ENCODE assay signal across 18 cellular contexts in the genomic region with DNA sequence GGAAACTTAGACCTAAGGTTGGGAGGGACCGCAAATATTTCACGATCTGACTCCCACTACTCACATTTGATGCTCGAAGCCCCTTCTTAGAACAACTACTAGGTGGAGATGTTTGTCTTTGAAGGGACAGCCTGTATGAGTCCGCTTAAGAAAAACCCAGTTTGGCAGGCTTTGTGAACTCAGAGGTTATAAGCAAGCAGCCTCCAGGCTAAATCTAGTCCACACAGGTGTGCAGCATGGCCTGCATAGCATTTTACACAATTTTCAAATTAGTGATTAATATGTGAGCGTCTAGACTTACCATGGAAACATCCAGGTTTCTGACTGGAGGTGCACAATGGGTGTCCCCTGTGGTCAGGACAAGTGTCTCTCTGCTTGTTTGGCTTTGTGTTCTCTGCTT.
"Had no signal": no experiment of that assay in that cellular context is flagged by ENCODE, and none has a peak within 500 bp of the region (broad histone marks: within the 10 kb centered on the region; RNA-seq: fewer than 3 reads in every experiment).

No MANE protein-coding gene starts in this region.

- H3K4me3 ChIP-seq: MG63, SJSA1, SK-N-MC had no signal

- H3K9me3 ChIP-seq: MG63, SJSA1 had no signal

- H3K4me1 ChIP-seq: SJSA1 had no signal

- FAIRE-seq: RCC 7860 had no signal

- H3K27ac ChIP-seq: SJSA1, SK-N-MC had no signal

- DNase-seq: KBM-7, MG63, NCI-H1092, NCI-H1105 treated with DMSO at 0.1 percent for 48 hours, NCI-H1436 treated with DMSO at 0.1 percent for 48 hours, NCI-H1694 treated with DMSO at 0.1 percent for 48 hours, NCI-H1930, NCI-H2081, NCI-H2107, NCI-H2227 treated with DMSO at 0.1 percent for 48 hours, NCI-H524, NCI-H82, Right ventricle myocardium superior, RPMI8226, SIG-M5 had no signal

- H3K36me3 ChIP-seq: MG63, SJSA1 had no signal
